In the genomic region with DNA sequence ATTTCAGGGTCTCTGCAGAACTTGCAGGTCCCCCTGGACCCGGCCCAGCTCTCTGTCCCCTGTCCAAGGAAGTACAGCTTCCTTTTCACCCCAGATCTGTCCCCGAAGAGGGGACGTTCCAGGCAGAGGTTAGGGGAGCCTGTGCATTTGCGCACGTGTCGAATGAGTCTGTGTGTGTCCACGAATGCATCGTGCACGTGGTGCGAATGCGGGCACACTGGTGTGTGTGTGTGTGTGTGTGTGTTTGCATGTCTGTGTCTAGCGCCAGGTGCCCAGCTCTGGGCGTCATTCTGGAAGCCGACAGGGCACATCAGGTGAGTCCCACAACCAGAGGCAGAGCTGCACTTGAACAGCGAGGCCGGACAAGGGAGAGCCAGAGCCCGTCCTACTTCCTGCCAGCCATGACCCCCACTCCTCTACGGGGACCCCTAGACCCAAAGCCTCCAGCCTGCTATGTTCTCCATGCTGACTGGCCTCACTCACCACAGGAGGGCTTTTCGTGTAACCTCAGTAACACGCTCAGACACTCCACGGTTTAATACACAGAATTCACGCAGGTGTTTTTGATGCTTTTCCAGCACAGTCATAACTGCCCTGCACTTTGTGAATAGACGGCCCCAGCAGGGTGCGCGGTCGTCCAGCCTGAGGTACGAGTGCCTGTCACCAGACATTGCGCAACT, we compare ENCODE assay signal across 21 cellular contexts. TPM values are rescaled to one million over a fixed set of nuclear protein-coding genes. Genes with fewer than 3 reads are reported as not detected.
"Had no signal": no experiment of that assay in that cellular context is flagged by ENCODE, and none has a peak within 500 bp of the region (broad histone marks: within the 10 kb centered on the region; RNA-seq: fewer than 3 reads in every experiment).

No MANE protein-coding gene starts in this region.

- H3K9me3 ChIP-seq: esophagus squamous epithelium, gastrocnemius medialis, thoracic aorta, upper lobe of left lung had no signal

- H3K4me2 ChIP-seq: neural progenitor cell had no signal

- H3K9ac ChIP-seq: neural progenitor cell had no signal

- H3K4me3 ChIP-seq: coronary artery, esophagus squamous epithelium, gastrocnemius medialis, left lung, neural progenitor cell, thoracic aorta, upper lobe of left lung had no signal

- H3K27me3 ChIP-seq: esophagus squamous epithelium, gastrocnemius medialis, left lung, neural progenitor cell, upper lobe of left lung had no signal

- H3K36me3 ChIP-seq: neural progenitor cell had no signal

- H3K27ac ChIP-seq: coronary artery, esophagus squamous epithelium, gastrocnemius medialis, left lung, neural progenitor cell, thoracic aorta, upper lobe of left lung had no signal

- DNase-seq: activated B cell treated with CpG ODN at 0.5 μM for 24 hours; activated CD4-positive, alpha-beta memory T cell treated with anti-CD3 and anti-CD28 coated beads for 36 hours; activated CD4-positive, alpha-beta T cell treated with anti-CD3 and anti-CD28 coated beads for 36 hours; activated naive CD4-positive, alpha-beta T cell treated with Interleukin-2 at 50 U/mL for 16 hours; activated naive CD8-positive, alpha-beta T cell treated with anti-CD3 and anti-CD28 coated beads, Interleukin-2, amount 10 ng/mL, durations not matched to agents 7 days and 5 days; activated T-cell treated with anti-CD3 and anti-CD28 coated beads, Interleukin-2, amount 50 U/mL, for 48 hours; amygdala; esophagus squamous epithelium; gastrocnemius medialis; naive thymus-derived CD8-positive, alpha-beta T cell; retina; stimulated activated CD4-positive, alpha-beta T cell treated with anti-CD3 and anti-CD28 coated beads, Interleukin-2, amount 100 ng/mL, for 48 hours; stimulated activated CD8-positive, alpha-beta memory T cell treated with anti-CD3 and anti-CD28 coated beads, Interleukin-4, amount 100 ng/mL, for 48 hours; stimulated activated naive B cell treated with anti-CD40 and anti-IgM and Interleukin-4, amounts not matched to agents 10 μg/mL and 1 μg/mL and 100 μg/mL, for 72 hours; T-helper 17 cell had no signal

- ATAC-seq: activated CD4-positive, alpha-beta T cell treated with anti-CD3 and anti-CD28 coated beads for 36 hours; gastrocnemius medialis; left lung; naive thymus-derived CD8-positive, alpha-beta T cell; T-helper 17 cell had no signal

- H2AFZ ChIP-seq: neural progenitor cell had no signal

- H3K4me1 ChIP-seq: esophagus squamous epithelium, gastrocnemius medialis, left lung, neural progenitor cell, upper lobe of left lung had no signal

RNA-seq across cellular contexts. Expression of a gene that starts 41.3 kb away (rescaled TPM):
- total RNA-seq: activated naive CD8-positive, alpha-beta T cell treated with anti-CD3 and anti-CD28 coated beads, Interleukin-2, amount 10 ng/mL, durations not matched to agents 7 days and 5 days; bronchial epithelial cell; esophagus squamous epithelium; naive thymus-derived CD8-positive, alpha-beta T cell had no signal
